In the genomic region with DNA sequence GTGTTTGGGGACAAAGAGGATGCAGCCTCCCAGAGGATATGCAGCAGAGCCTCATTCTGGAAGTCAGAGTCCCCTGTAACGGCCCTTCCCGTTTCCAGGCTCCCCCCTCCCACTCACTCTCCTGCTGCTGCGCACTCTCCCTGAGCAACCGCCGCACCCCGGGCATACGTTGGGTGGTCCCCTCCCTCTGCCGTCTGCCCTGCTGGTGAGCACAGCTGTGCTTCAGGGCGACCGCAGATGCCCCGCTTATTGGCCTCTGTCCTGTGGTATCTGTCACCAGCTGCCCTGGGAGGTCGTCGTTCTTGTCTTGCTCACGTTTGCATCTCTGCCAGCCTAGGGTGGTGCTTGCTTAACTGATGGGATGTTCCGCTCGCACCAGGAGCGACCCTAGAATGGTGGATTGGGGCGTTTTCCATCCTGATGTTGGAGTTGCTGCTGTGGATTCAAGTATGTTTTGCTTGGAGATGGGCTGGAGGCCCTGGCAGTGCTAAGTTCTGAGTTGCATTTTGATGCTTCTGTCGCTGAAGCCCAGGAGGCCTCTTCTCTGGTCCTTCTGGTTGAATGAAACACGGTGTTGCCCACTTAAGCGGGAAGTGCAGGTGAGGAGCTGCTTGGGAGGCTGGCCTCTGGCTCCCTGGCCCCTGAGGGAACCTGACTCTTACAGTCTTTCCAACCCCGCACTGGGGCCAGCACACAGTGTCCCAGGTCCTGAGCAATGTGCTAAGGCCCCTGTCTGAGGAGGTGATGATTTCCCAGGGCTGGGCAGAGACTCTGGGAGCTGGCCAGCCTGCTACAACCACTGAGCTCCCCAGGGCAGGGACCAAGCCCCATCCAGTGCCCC, we compare ENCODE assay signal across 1 cellular context.
TF ChIP-seq lines count a peak whose summit lies in the region.

No MANE protein-coding gene starts in this region.

TF ChIP-seq in HEK293, 187 proteins besides CTCF, POLR2A, EP300 and RAD21 (continued from another document):
- TF ChIP-seq, protein P1, sequence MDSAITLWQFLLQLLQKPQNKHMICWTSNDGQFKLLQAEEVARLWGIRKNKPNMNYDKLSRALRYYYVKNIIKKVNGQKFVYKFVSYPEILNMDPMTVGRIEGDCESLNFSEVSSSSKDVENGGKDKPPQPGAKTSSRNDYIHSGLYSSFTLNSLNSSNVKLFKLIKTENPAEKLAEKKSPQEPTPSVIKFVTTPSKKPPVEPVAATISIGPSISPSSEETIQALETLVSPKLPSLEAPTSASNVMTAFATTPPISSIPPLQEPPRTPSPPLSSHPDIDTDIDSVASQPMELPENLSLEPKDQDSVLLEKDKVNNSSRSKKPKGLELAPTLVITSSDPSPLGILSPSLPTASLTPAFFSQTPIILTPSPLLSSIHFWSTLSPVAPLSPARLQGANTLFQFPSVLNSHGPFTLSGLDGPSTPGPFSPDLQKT (IDR thresholded peaks at IDR 0.05; ENCODE audit: borderline replicate concordance, low read depth, low read length): no peak
- TF ChIP-seq, protein P2, sequence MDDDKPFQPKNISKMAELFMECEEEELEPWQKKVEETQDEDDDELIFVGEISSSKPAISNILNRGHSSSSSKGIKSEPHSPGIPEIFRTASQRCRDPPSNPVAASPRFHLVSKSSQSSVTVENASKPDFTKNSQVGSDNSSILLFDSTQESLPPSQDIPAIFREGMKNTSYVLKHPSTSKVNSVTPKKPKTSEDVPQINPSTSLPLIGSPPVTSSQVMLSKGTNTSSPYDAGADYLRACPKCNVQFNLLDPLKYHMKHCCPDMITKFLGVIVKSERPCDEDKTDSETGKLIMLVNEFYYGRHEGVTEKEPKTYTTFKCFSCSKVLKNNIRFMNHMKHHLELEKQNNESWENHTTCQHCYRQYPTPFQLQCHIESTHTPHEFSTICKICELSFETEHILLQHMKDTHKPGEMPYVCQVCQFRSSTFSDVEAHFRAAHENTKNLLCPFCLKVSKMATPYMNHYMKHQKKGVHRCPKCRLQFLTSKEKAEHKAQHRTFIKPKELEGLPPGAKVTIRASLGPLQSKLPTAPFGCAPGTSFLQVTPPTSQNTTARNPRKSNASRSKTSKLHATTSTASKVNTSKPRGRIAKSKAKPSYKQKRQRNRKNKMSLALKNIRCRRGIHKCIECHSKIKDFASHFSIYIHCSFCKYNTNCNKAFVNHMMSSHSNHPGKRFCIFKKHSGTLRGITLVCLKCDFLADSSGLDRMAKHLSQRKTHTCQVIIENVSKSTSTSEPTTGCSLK (tag by site-specific recombination; IDR thresholded peaks at IDR 0.05): no peak
- peak; percentile 54; the same call in 1 of the 2 replicates for TF ChIP-seq ZIC2 (tag by site-specific recombination; IDR thresholded peaks at IDR 0.05)
- TF ChIP-seq ZEB2 (tag by site-specific recombination; IDR thresholded peaks at IDR 0.05): no peak
- TF ChIP-seq ZNF24 (tag by site-specific recombination; IDR thresholded peaks at IDR 0.05): no peak
- no peak for TF ChIP-seq ZNF426 (tag by site-specific recombination; IDR thresholded peaks at IDR 0.05)
- TF ChIP-seq ZNF19 (tag by site-specific recombination; IDR thresholded peaks at IDR 0.05; ENCODE audit: low read depth): no peak
- no peak for TF ChIP-seq KLF9 (tag by site-specific recombination; IDR thresholded peaks at IDR 0.05; ENCODE audit: low read depth)
- TF ChIP-seq, protein P3, sequence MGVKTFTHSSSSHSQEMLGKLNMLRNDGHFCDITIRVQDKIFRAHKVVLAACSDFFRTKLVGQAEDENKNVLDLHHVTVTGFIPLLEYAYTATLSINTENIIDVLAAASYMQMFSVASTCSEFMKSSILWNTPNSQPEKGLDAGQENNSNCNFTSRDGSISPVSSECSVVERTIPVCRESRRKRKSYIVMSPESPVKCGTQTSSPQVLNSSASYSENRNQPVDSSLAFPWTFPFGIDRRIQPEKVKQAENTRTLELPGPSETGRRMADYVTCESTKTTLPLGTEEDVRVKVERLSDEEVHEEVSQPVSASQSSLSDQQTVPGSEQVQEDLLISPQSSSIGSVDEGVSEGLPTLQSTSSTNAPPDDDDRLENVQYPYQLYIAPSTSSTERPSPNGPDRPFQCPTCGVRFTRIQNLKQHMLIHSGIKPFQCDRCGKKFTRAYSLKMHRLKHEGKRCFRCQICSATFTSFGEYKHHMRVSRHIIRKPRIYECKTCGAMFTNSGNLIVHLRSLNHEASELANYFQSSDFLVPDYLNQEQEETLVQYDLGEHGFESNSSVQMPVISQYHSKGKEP (tag by site-specific recombination; IDR thresholded peaks at IDR 0.05): no peak
- no peak for TF ChIP-seq ZNF571 (tag by site-specific recombination; IDR thresholded peaks at IDR 0.05)
- TF ChIP-seq, protein P4, sequence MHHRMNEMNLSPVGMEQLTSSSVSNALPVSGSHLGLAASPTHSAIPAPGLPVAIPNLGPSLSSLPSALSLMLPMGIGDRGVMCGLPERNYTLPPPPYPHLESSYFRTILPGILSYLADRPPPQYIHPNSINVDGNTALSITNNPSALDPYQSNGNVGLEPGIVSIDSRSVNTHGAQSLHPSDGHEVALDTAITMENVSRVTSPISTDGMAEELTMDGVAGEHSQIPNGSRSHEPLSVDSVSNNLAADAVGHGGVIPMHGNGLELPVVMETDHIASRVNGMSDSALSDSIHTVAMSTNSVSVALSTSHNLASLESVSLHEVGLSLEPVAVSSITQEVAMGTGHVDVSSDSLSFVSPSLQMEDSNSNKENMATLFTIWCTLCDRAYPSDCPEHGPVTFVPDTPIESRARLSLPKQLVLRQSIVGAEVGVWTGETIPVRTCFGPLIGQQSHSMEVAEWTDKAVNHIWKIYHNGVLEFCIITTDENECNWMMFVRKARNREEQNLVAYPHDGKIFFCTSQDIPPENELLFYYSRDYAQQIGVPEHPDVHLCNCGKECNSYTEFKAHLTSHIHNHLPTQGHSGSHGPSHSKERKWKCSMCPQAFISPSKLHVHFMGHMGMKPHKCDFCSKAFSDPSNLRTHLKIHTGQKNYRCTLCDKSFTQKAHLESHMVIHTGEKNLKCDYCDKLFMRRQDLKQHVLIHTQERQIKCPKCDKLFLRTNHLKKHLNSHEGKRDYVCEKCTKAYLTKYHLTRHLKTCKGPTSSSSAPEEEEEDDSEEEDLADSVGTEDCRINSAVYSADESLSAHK (tag by site-specific recombination; IDR thresholded peaks at IDR 0.05): peak; percentile 65; the same call in 1 of the 2 replicates
- TF ChIP-seq ZNF664 (tag by site-specific recombination; IDR thresholded peaks at IDR 0.05): no peak
- no peak for TF ChIP-seq ZBTB8A (tag by site-specific recombination; IDR thresholded peaks at IDR 0.05)
- TF ChIP-seq ZFP69B (tag by site-specific recombination; IDR thresholded peaks at IDR 0.05): 0 out of 2 replicates have a peak, but pooled peaks have one; percentile 43
- TF ChIP-seq ZNF354C (tag by site-specific recombination; IDR thresholded peaks at IDR 0.05; ENCODE audit: borderline replicate concordance, low read depth): no peak
- no peak for TF ChIP-seq ZNF768 (tag by site-specific recombination; IDR thresholded peaks at IDR 0.05)
- TF ChIP-seq, protein P5, sequence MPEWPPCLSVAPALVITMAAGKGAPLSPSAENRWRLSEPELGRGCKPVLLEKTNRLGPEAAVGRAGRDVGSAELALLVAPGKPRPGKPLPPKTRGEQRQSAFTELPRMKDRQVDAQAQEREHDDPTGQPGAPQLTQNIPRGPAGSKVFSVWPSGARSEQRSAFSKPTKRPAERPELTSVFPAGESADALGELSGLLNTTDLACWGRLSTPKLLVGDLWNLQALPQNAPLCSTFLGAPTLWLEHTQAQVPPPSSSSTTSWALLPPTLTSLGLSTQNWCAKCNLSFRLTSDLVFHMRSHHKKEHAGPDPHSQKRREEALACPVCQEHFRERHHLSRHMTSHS (tag by site-specific recombination; IDR thresholded peaks at IDR 0.05): no peak
- TF ChIP-seq FEZF1 (tag by site-specific recombination; IDR thresholded peaks at IDR 0.05): no peak
- no peak for TF ChIP-seq ZNF146 (tag by site-specific recombination; IDR thresholded peaks at IDR 0.05)
- TF ChIP-seq ZNF248 (tag by site-specific recombination; IDR thresholded peaks at IDR 0.05): no peak
- TF ChIP-seq ZNF792 (tag by site-specific recombination; IDR thresholded peaks at IDR 0.05): no peak
- TF ChIP-seq MZF1 (tag by site-specific recombination; IDR thresholded peaks at IDR 0.05; ENCODE audit: borderline replicate concordance): no peak
- no peak for TF ChIP-seq BCL11A (tag by site-specific recombination; IDR thresholded peaks at IDR 0.05; ENCODE audit: low read depth)
- TF ChIP-seq ZNF114 (tag by site-specific recombination; IDR thresholded peaks at IDR 0.05): no peak
- no peak for TF ChIP-seq ZNF394 (tag by site-specific recombination; IDR thresholded peaks at IDR 0.05; ENCODE audit: borderline replicate concordance)
- TF ChIP-seq IKZF3 (tag by site-specific recombination; IDR thresholded peaks at IDR 0.05): no peak
- TF ChIP-seq ZNF544 (tag by site-specific recombination; IDR thresholded peaks at IDR 0.05): no peak
- no peak for TF ChIP-seq ZNF223 (tag by site-specific recombination; IDR thresholded peaks at IDR 0.05)
- no peak for TF ChIP-seq GLI4 (tag by site-specific recombination; IDR thresholded peaks at IDR 0.05)
- no peak for TF ChIP-seq WT1 (tag by site-specific recombination; IDR thresholded peaks at IDR 0.05)
- TF ChIP-seq ZNF341 (tag by site-specific recombination; IDR thresholded peaks at IDR 0.05; ENCODE audit: low read depth): peak; percentile 76
- TF ChIP-seq, protein P6, sequence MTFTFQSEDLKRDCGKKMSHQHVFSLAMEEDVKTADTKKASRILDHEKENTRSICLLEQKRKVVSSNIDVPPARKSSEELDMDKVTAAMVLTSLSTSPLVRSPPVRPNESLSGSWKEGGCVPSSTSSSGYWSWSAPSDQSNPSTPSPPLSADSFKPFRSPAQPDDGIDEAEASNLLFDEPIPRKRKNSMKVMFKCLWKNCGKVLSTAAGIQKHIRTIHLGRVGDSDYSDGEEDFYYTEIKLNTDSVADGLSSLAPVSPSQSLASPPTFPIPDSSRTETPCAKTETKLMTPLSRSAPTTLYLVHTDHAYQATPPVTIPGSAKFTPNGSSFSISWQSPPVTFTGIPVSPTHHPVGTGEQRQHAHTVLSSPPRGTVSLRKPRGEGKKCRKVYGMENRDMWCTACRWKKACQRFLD (tag by site-specific recombination; IDR thresholded peaks at IDR 0.05): no peak
- TF ChIP-seq ZNF707 (tag by site-specific recombination; IDR thresholded peaks at IDR 0.05): no peak
- no peak for TF ChIP-seq GLI2 (tag by site-specific recombination; IDR thresholded peaks at IDR 0.05; ENCODE audit: borderline replicate concordance, low read depth)
